ENCODE assay signal across 1 cellular context in the genomic region with DNA sequence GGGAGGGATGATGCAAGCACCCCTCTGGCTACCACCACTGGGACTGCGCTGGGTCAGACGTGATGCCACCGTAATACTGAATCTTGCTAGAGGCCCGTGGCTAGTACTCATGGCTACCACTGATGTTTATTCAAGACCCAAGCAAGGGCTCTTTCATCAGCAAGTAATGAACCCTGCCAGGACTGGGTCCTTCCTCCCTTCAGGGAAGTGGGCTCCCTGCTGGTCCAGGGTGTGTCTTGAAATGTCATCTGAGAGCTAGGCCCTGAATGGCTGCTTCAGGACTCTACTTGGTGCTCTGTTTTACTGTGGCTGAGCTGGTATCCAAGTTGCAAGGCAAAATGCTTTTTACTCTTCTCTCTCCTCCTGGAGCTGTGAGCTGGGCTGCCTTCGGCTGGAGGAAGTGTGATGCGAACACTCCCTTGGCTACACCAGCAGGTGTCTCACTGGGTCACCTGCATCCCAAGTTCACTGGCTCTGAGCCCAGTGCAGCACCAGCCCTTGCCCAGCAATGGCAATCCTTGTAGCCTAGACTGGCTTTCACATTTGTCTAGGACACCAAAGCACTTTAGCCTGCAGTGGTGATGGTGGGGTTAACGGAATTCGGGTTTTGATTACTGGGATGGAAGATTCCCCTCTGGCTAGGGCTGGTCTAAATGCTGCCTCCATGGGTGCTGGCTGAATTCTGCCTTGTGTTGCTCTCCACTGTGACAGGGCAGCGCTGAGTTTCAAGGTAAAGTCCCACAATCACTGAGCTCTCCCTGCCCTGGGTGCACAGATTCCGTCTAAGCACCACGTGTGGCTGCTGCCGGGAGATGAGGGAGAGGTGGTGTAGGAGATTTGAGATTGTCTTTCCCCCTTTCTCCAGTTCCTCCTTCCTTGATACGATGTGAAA.
TF ChIP-seq lines count a peak whose summit lies in the region.

No MANE protein-coding gene starts in this region.

TF ChIP-seq in H1, 55 proteins besides CTCF, POLR2A, EP300 and RAD21:
- TF ChIP-seq SP2 (IDR thresholded peaks at IDR 0.05; ENCODE audit: low read length) (no peak), SP4 (IDR thresholded peaks at IDR 0.05; ENCODE audit: low read length) (no peak), GTF2F1 (IDR thresholded peaks at IDR 0.05; ENCODE audit: borderline replicate concordance, low read depth, low read length) (no peak), SP1 (IDR thresholded peaks at IDR 0.05; ENCODE audit: low read depth, low read length) (no peak), CEBPB (IDR thresholded peaks at IDR 0.05; ENCODE audit: low read depth, low read length) (peak; percentile 43; the same call in 1 of the 2 replicates), HDAC6 (IDR thresholded peaks at IDR 0.05; ENCODE audit: low read depth, low read length) (no peak), CREB1 (IDR thresholded peaks at IDR 0.05) (0 out of 2 replicates have a peak, but pooled peaks have one; percentile 23), ASH2L (IDR thresholded peaks at IDR 0.05; ENCODE audit: low read length) (peak; percentile 15), CHD2 (IDR thresholded peaks at IDR 0.05; ENCODE audit: low read length) (no peak), NANOG (IDR thresholded peaks at IDR 0.05; ENCODE audit: insufficient read depth, low read depth, low read length, poor library complexity, severe bottlenecking) (no peak), RBBP5 (IDR thresholded peaks at IDR 0.05; ENCODE audit: borderline replicate concordance, low read depth, low read length) (no peak), HDAC2 (IDR thresholded peaks at IDR 0.05; ENCODE audit: borderline replicate concordance in 1 of 2, low read depth in 2 of 2, low read length in 2 of 2) (no peak), SUZ12 (IDR thresholded peaks at IDR 0.05; ENCODE audit: low read length) (no peak), JUND (IDR thresholded peaks at IDR 0.05; ENCODE audit: low read length) (no peak), EZH2 (IDR thresholded peaks at IDR 0.05; ENCODE audit: low read depth, low read length, severe bottlenecking) (no peak), NRF1 (IDR thresholded peaks at IDR 0.05; ENCODE audit: low read depth, low read length) (no peak), SIRT6 (IDR thresholded peaks at IDR 0.05; ENCODE audit: low read length) (no peak), POLR2AphosphoS5 (IDR thresholded peaks at IDR 0.05; ENCODE audit: low read depth, low read length) (no peak), FOSL1 (IDR thresholded peaks at IDR 0.05; ENCODE audit: insufficient read depth, low read depth, low read length) (no peak)
- TF ChIP-seq, protein P1, sequence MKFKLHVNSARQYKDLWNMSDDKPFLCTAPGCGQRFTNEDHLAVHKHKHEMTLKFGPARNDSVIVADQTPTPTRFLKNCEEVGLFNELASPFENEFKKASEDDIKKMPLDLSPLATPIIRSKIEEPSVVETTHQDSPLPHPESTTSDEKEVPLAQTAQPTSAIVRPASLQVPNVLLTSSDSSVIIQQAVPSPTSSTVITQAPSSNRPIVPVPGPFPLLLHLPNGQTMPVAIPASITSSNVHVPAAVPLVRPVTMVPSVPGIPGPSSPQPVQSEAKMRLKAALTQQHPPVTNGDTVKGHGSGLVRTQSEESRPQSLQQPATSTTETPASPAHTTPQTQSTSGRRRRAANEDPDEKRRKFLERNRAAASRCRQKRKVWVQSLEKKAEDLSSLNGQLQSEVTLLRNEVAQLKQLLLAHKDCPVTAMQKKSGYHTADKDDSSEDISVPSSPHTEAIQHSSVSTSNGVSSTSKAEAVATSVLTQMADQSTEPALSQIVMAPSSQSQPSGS (IDR thresholded peaks at IDR 0.05; ENCODE audit: low read length): no peak
- TF ChIP-seq, protein P2, sequence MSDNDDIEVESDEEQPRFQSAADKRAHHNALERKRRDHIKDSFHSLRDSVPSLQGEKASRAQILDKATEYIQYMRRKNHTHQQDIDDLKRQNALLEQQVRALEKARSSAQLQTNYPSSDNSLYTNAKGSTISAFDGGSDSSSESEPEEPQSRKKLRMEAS (IDR thresholded peaks at IDR 0.05): no peak
- TF ChIP-seq, protein P3, sequence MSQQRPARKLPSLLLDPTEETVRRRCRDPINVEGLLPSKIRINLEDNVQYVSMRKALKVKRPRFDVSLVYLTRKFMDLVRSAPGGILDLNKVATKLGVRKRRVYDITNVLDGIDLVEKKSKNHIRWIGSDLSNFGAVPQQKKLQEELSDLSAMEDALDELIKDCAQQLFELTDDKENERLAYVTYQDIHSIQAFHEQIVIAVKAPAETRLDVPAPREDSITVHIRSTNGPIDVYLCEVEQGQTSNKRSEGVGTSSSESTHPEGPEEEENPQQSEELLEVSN (IDR thresholded peaks at IDR 0.05): no peak
